In genomic region chr11:48001438-48002021, GRCh38 we compare ENCODE assay signal across 8 cellular contexts. TPM values are rescaled to one million over a fixed set of nuclear protein-coding genes. Genes with fewer than 3 reads are reported as not detected.
A peak's percentile ranks its signal among the peaks of the same experiment; 100 is the strongest.
DNase-seq lines count a peak whose midpoint lies in the region; ATAC-seq and TF ChIP-seq lines count a peak whose summit lies in the region.

No MANE protein-coding gene starts in this region.

- peak; percentile 59 for ATAC-seq in GM18858 (IDR thresholded peaks at IDR 0.05; ENCODE audit: unreplicated experiment)
- peak; percentile 74 for ATAC-seq in HG02943 (IDR thresholded peaks at IDR 0.05; ENCODE audit: low read depth, unreplicated experiment)
- ATAC-seq in naive thymus-derived CD8-positive, alpha-beta T cell: peak; percentile 93 to 94

- peak overlapping the region; percentile 47 to 86 (median 76) for H3K4me3 Mint-ChIP-seq in naive thymus-derived CD8-positive, alpha-beta T cell
- no peak overlapping the region for H3K4me3 Mint-ChIP-seq in mesothelial cell of epicardium

- H3K27me3 Mint-ChIP-seq in naive thymus-derived CD8-positive, alpha-beta T cell: no peaks in the 10 kb centered on the region
- no peaks in the 10 kb centered on the region for H3K27me3 Mint-ChIP-seq in mesothelial cell of epicardium (ENCODE audit: low read depth)

- H3K4me1 Mint-ChIP-seq in naive thymus-derived CD8-positive, alpha-beta T cell: peaks cover 35 to 97% (median 83%) of the 10 kb centered on the region in 4 donors
- peaks cover 30% of the 10 kb centered on the region for H3K4me1 Mint-ChIP-seq in mesothelial cell of epicardium

- H3K27ac Mint-ChIP-seq in naive thymus-derived CD8-positive, alpha-beta T cell: peak overlapping the region; percentile 94 to 99 (median 97)
- H3K27ac Mint-ChIP-seq in mesothelial cell of epicardium: no peak overlapping the region

- POLR2A ChIA-PET in naive thymus-derived CD8-positive, alpha-beta T cell (lab: Charles Lee): interaction anchor here (0.6 to 4.6 kb wide), 19 partner anchors 9 to 599 kb away, joined by 3 to 44 read pairs (median 4); partner anchors contain the start of genes FNBP4 and NUP160

- no peaks in the 10 kb centered on the region for H3K9me3 Mint-ChIP-seq in naive thymus-derived CD8-positive, alpha-beta T cell
- H3K9me3 Mint-ChIP-seq in mesothelial cell of epicardium: no peaks in the 10 kb centered on the region

- no peak for TF ChIP-seq CTCF in astrocyte of the cerebellum (IDR thresholded peaks at IDR 0.05; ENCODE audit: low read depth, low read length, missing control alignments)
- no peak for TF ChIP-seq CTCF in mesothelial cell of epicardium (IDR thresholded peaks at IDR 0.05; ENCODE audit: unreplicated experiment)

- H3K4me3 ChIP-seq in astrocyte of the cerebellum (ENCODE audit: low read depth, low read length): no peak overlapping the region

- DNase-seq in T follicular helper cell (ENCODE audit: low read depth): peak; percentile 81
- peak; percentile 50 for DNase-seq in astrocyte of the cerebellum (ENCODE audit: low read depth)
- DNase-seq in naive thymus-derived CD8-positive, alpha-beta T cell: peak; percentile 48 to 94 (median 84)
- DNase-seq in mesothelial cell of epicardium (ENCODE audit: low spot score in 2 of 2, unreplicated experiment in 2 of 2): no peak
- no peak for DNase-seq in caudate nucleus (lab: John Stamatoyannopoulos, UW)
- DNase-seq in SIG-M5 (lab: John Stamatoyannopoulos, UW): no peak

- H3K27ac ChIP-seq in caudate nucleus (ENCODE audit: low read depth, low read length): no peak overlapping the region

- in situ Hi-C loops in astrocyte of the cerebellum (cut with HindIII; ENCODE audit: low sequenced_read_pairs): no loop called here

- no peaks in the 10 kb centered on the region for H3K36me3 Mint-ChIP-seq in naive thymus-derived CD8-positive, alpha-beta T cell
- H3K36me3 Mint-ChIP-seq in mesothelial cell of epicardium: no peaks in the 10 kb centered on the region

RNA-seq across cellular contexts. Expression of gene PTPRJ, which starts 21.2 kb away (rescaled TPM):
- total RNA-seq in naive thymus-derived CD8-positive, alpha-beta T cell: 10 to 100 TPM; 21.7 to 23.7 TPM
- polyA plus RNA-seq in naive thymus-derived CD8-positive, alpha-beta T cell: 10 to 100 TPM in 1 of 3 donors, 1 to 10 TPM in 2; 4.3 to 10.2 (median 5.3) TPM
- 26.2 to 31.0 TPM (median 26.5 TPM) in 3 replicates for total RNA-seq in mesothelial cell of epicardium

Comparison
In these comparisons a context has a peak if more than half of its experiments do, and no peak if none do; other contexts are left out.
1. DNase-seq: peak in T follicular helper cell (single experiment), astrocyte of the cerebellum (single experiment) and naive thymus-derived CD8-positive, alpha-beta T cell (10 of 10); none in mesothelial cell of epicardium (0 of 2), caudate nucleus (0 of 61) and SIG-M5 (single experiment).
2. Peak in every context shown above with its lines, with median percentiles within 50 percentile points of each other: ATAC-seq.